8 cellular contexts compared by ENCODE assay signal in the genomic region with DNA sequence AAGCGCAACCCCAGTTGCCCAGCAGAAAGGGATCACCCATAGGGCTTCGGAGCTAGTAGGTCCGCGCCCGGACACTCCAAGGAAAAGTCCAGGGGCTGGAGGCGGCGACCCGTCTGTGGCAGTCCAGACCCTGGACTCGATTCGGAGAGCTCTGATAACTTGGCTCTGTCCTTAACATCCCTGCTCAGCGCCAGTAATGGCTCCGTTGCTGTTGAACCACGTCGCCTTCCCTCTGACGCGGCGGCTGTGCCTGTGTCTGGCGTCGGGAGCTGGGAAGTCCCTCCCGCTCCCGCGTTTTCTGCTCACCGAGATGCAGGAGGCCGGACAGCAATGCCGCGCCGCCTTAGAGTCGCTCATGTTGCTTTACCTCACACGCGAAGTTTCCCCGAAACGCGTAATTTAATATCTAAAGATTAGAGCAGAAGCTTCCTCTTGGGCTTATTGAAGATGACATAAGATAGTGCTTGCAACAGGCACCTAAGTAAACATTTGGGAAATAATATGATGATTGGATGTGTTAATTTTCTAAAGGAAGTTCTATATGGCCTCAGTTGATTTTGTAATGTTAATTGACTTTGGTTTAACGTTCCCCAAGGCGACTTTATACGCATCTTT. TPM values are rescaled to one million over a fixed set of nuclear protein-coding genes. Genes with fewer than 3 reads are reported as not detected.
DNase-seq lines count a peak whose midpoint lies in the region; ATAC-seq and TF ChIP-seq lines count a peak whose summit lies in the region.

No MANE protein-coding gene starts in this region.

- peaks cover 7% of the 10 kb centered on the region for H3K4me1 ChIP-seq in HAP-1
- H3K4me1 ChIP-seq in Loucy (ENCODE audit: insufficient read depth, low read length, poor library complexity, severe bottlenecking) = peaks cover 15% of the 10 kb centered on the region
- peaks cover 22% of the 10 kb centered on the region for H3K4me1 ChIP-seq in SJSA1 (replicated peaks)
- H3K4me1 ChIP-seq in osteoblast (ENCODE audit: insufficient read depth, low read length) = peaks cover 9% of the 10 kb centered on the region
- H3K4me1 ChIP-seq in thyroid gland = no peaks in the 10 kb centered on the region

- peak overlapping the region; percentile 81 for H3K27ac ChIP-seq in SJSA1
- peak overlapping the region; percentile 89 for H3K27ac ChIP-seq in osteoblast (ENCODE audit: low read depth, low read length)
- H3K27ac ChIP-seq in thyroid gland = peak overlapping the region; percentile 69 to 98 (median 91)

- H3K9me3 ChIP-seq in HAP-1 (no peaks in the 10 kb centered on the region), Loucy (ENCODE audit: insufficient read depth, low read depth, low read length) (no peaks in the 10 kb centered on the region), SJSA1 (replicated peaks) (no peaks in the 10 kb centered on the region), osteoblast (ENCODE audit: low read depth, low read length) (no peaks in the 10 kb centered on the region), thyroid gland (no peaks in the 10 kb centered on the region)

- H4K20me1 ChIP-seq in Loucy (ENCODE audit: insufficient read depth, low read length, poor library complexity, severe bottlenecking) (peaks cover 6% of the 10 kb centered on the region), osteoblast (ENCODE audit: insufficient read depth, low read length) (no peaks in the 10 kb centered on the region)

- peaks cover 9% of the 10 kb centered on the region for H3K27me3 Mint-ChIP-seq in activated naive CD8-positive, alpha-beta T cell treated with anti-CD3 and anti-CD28 coated beads, Interleukin-2, amount 10 ng/mL, durations not matched to agents 7 days and 5 days

- peak overlapping the region; percentile 93 for H3K4me3 Mint-ChIP-seq in activated naive CD8-positive, alpha-beta T cell treated with anti-CD3 and anti-CD28 coated beads, Interleukin-2, amount 10 ng/mL, durations not matched to agents 7 days and 5 days

- H3K9ac ChIP-seq in Loucy (ENCODE audit: low read depth, low read length, poor library complexity, severe bottlenecking) = peak overlapping the region; percentile 68

- WGBS in thyroid gland, 2 donors = 4 to 7% methylated on average over 28 to 35 of the region's 36 CpGs

- peak overlapping the region; percentile 62 for H3K4me2 ChIP-seq in Loucy (ENCODE audit: low read depth, low read length, poor library complexity, severe bottlenecking)
- peak overlapping the region; percentile 95 for H3K4me2 ChIP-seq in osteoblast (ENCODE audit: insufficient read depth, low read length)

- H3K36me3 ChIP-seq in HAP-1 (replicated peaks) (peaks cover 8% of the 10 kb centered on the region; the same call in 1 of the 2 replicates), Loucy (ENCODE audit: insufficient read depth, low read length) (peaks cover 5% of the 10 kb centered on the region), SJSA1 (peaks cover 13% of the 10 kb centered on the region), osteoblast (ENCODE audit: insufficient read depth, low read length) (peaks cover 6% of the 10 kb centered on the region), thyroid gland (no peaks in the 10 kb centered on the region)

- DNase-seq in EH (ENCODE audit: low read depth) (peak; percentile 85), HAP-1 (ENCODE audit: low spot score in 2 of 2) (peak; percentile 51 to 81), SJSA1 (ENCODE audit: low read depth in 1 of 2, low spot score in 2 of 2) (peak; percentile 80 to 82), Right ventricle myocardium inferior (ENCODE audit: missing footprints) (peak; percentile 93), osteoblast (ENCODE audit: insufficient read length, low spot score, missing footprints) (peak; percentile 96), thyroid gland (peak; percentile 76 to 78)
- peak; percentile 63 for DNase-seq in activated naive CD8-positive, alpha-beta T cell treated with anti-CD3 and anti-CD28 coated beads, Interleukin-2, amount 10 ng/mL, durations not matched to agents 7 days and 5 days

- peaks cover 19% of the 10 kb centered on the region for H3K79me2 ChIP-seq in Loucy (ENCODE audit: insufficient read depth, low read length)
- H3K79me2 ChIP-seq in osteoblast (ENCODE audit: insufficient read depth, low read length) = peaks cover 12% of the 10 kb centered on the region

- H3K36me3 Mint-ChIP-seq in activated naive CD8-positive, alpha-beta T cell treated with anti-CD3 and anti-CD28 coated beads, Interleukin-2, amount 10 ng/mL, durations not matched to agents 7 days and 5 days = peaks cover 7% of the 10 kb centered on the region

- no peak for TF ChIP-seq POLR2A in thyroid gland (IDR thresholded peaks at IDR 0.05)

- H3K4me3 ChIP-seq in HAP-1 (peak overlapping the region; percentile 44), Loucy (ENCODE audit: low read length, poor library complexity, severe bottlenecking) (peak overlapping the region; percentile 71), SJSA1 (peak overlapping the region; percentile 71), osteoblast (ENCODE audit: insufficient read depth, low read length) (peak overlapping the region; percentile 86), thyroid gland (replicated peaks in 1 of 3) (peak overlapping the region; percentile 7 to 54 (median 38))

- H3K9me3 Mint-ChIP-seq in activated naive CD8-positive, alpha-beta T cell treated with anti-CD3 and anti-CD28 coated beads, Interleukin-2, amount 10 ng/mL, durations not matched to agents 7 days and 5 days = no peaks in the 10 kb centered on the region

- intact Hi-C loops in Right ventricle myocardium inferior (cut with DNase I) = loop anchor here (1.0 to 10.0 kb wide), 2 partner anchors 59 to 1852 kb away; no protein-coding TSS in a partner anchor
- intact Hi-C loops in thyroid gland (cut with DNase I) = loop anchor here (5.0 kb wide), 1 partner anchor 60 kb away; no protein-coding TSS in a partner anchor

- in situ Hi-C loops in HAP-1 (cut with MboI; ENCODE audit: low sequenced_read_pairs) = no loop called here

- no peaks in the 10 kb centered on the region for H3F3A ChIP-seq in Loucy (ENCODE audit: low read depth)

- peaks cover 15% of the 10 kb centered on the region for H3K4me1 Mint-ChIP-seq in activated naive CD8-positive, alpha-beta T cell treated with anti-CD3 and anti-CD28 coated beads, Interleukin-2, amount 10 ng/mL, durations not matched to agents 7 days and 5 days

- peak; percentile 9 for ATAC-seq in activated naive CD8-positive, alpha-beta T cell treated with anti-CD3 and anti-CD28 coated beads, Interleukin-2, amount 10 ng/mL, durations not matched to agents 7 days and 5 days (ENCODE audit: low read depth)
- ATAC-seq in Right ventricle myocardium inferior = peak; percentile 32

- H3K27me3 ChIP-seq in HAP-1 (ENCODE audit: low read depth) = no peaks in the 10 kb centered on the region
- peaks cover 4% of the 10 kb centered on the region for H3K27me3 ChIP-seq in Loucy (ENCODE audit: insufficient read depth, low read length, poor library complexity, severe bottlenecking)
- no peaks in the 10 kb centered on the region; the same call in 1 of the 2 replicates for H3K27me3 ChIP-seq in SJSA1 (replicated peaks)
- H3K27me3 ChIP-seq in osteoblast (ENCODE audit: insufficient read depth, low read length) = no peaks in the 10 kb centered on the region
- H3K27me3 ChIP-seq in thyroid gland = no peaks in the 10 kb centered on the region

- POLR2A ChIA-PET in activated naive CD8-positive, alpha-beta T cell treated with anti-CD3 and anti-CD28 coated beads, Interleukin-2, amount 10 ng/mL, durations not matched to agents 7 days and 5 days (lab: Charles Lee) = interaction anchor here (0.9 to 4.7 kb wide), 9 partner anchors 8 to 129 kb away, joined by 3 to 169 read pairs (median 6); no protein-coding TSS in a partner anchor

- H2AFZ ChIP-seq in Loucy (ENCODE audit: low read length) (peak overlapping the region; percentile 56), osteoblast (ENCODE audit: low read length) (peak overlapping the region; percentile 100)

- TF ChIP-seq CTCF in Loucy (conservative IDR thresholded peaks at IDR 0.05; ENCODE audit: low read length) = no peak
- TF ChIP-seq CTCF in osteoblast (IDR thresholded peaks at IDR 0.05; ENCODE audit: extremely low read depth, low read depth, low read length) = no peak
- TF ChIP-seq CTCF in thyroid gland (IDR thresholded peaks at IDR 0.05) = no peak

- H3K27ac Mint-ChIP-seq in activated naive CD8-positive, alpha-beta T cell treated with anti-CD3 and anti-CD28 coated beads, Interleukin-2, amount 10 ng/mL, durations not matched to agents 7 days and 5 days = peak overlapping the region; percentile 96

- no peaks in the 10 kb centered on the region for H3K9me2 ChIP-seq in Loucy (replicated peaks; ENCODE audit: low read depth, low read length)

RNA-seq across cellular contexts. Expression of a gene that starts 1.3 kb away (rescaled TPM):
- total RNA-seq in SJSA1 (2014; rRNA removed; shearing (Covaris generic)) = 17.3 and 22.5 TPM in 2 replicates
- total RNA-seq in activated naive CD8-positive, alpha-beta T cell treated with anti-CD3 and anti-CD28 coated beads, Interleukin-2, amount 10 ng/mL, durations not matched to agents 7 days and 5 days = 10 to 100 TPM; 34.2 to 34.3 TPM
- 8.5 TPM for total RNA-seq in Right ventricle myocardium inferior
- total RNA-seq in osteoblast = 16.3 and 20.0 TPM in 2 replicates
- 10 to 100 TPM; 16.1 to 23.6 (median 18.4) TPM for total RNA-seq in thyroid gland

Comparison
In these comparisons a context has a peak if more than half of its experiments do, and no peak if none do; other contexts are left out.
1. Peak in every context shown above with its lines: DNase-seq, ATAC-seq, H3K4me3 ChIP-seq and H3K27ac ChIP-seq.